3 cellular contexts compared by ENCODE assay signal in genomic region chr19:5351731-5352228, GRCh38.
TF ChIP-seq lines count a peak whose summit lies in the region.

No MANE protein-coding gene starts in this region.

TF ChIP-seq in HEK293, 187 proteins besides CTCF, POLR2A, EP300 and RAD21:
- TF ChIP-seq, protein P1, sequence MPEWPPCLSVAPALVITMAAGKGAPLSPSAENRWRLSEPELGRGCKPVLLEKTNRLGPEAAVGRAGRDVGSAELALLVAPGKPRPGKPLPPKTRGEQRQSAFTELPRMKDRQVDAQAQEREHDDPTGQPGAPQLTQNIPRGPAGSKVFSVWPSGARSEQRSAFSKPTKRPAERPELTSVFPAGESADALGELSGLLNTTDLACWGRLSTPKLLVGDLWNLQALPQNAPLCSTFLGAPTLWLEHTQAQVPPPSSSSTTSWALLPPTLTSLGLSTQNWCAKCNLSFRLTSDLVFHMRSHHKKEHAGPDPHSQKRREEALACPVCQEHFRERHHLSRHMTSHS (tag by site-specific recombination; IDR thresholded peaks at IDR 0.05) = no peak
- peak; percentile 82; the same call in 1 of the 2 replicates for TF ChIP-seq SCRT1 (tag by site-specific recombination; IDR thresholded peaks at IDR 0.05; ENCODE audit: borderline replicate concordance)

TF ChIP-seq in K562, 482 proteins besides CTCF, POLR2A, EP300 and RAD21:
- TF ChIP-seq, protein P2, sequence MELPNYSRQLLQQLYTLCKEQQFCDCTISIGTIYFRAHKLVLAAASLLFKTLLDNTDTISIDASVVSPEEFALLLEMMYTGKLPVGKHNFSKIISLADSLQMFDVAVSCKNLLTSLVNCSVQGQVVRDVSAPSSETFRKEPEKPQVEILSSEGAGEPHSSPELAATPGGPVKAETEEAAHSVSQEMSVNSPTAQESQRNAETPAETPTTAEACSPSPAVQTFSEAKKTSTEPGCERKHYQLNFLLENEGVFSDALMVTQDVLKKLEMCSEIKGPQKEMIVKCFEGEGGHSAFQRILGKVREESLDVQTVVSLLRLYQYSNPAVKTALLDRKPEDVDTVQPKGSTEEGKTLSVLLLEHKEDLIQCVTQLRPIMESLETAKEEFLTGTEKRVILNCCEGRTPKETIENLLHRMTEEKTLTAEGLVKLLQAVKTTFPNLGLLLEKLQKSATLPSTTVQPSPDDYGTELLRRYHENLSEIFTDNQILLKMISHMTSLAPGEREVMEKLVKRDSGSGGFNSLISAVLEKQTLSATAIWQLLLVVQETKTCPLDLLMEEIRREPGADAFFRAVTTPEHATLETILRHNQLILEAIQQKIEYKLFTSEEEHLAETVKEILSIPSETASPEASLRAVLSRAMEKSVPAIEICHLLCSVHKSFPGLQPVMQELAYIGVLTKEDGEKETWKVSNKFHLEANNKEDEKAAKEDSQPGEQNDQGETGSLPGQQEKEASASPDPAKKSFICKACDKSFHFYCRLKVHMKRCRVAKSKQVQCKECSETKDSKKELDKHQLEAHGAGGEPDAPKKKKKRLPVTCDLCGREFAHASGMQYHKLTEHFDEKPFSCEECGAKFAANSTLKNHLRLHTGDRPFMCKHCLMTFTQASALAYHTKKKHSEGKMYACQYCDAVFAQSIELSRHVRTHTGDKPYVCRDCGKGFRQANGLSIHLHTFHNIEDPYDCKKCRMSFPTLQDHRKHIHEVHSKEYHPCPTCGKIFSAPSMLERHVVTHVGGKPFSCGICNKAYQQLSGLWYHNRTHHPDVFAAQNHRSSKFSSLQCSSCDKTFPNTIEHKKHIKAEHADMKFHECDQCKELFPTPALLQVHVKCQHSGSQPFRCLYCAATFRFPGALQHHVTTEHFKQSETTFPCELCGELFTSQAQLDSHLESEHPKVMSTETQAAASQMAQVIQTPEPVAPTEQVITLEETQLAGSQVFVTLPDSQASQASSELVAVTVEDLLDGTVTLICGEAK (IDR thresholded peaks at IDR 0.05) = no peak
- TF ChIP-seq, protein P2 (CRISPR knock-in tag; IDR thresholded peaks at IDR 0.05) = no peak
- TF ChIP-seq THRAP3 (IDR thresholded peaks at IDR 0.05; ENCODE audit: borderline replicate concordance) (no peak), ZNF57 (CRISPR knock-in tag; IDR thresholded peaks at IDR 0.05) (no peak), ZFP36 (IDR thresholded peaks at IDR 0.05; ENCODE audit: low read depth, low read length, partially characterized antibody) (peak; percentile 63), BCOR (IDR thresholded peaks at IDR 0.05) (peak; percentile 73), RBM25 (IDR thresholded peaks at IDR 0.05; ENCODE audit: low read depth, low read length, severe bottlenecking) (peak; percentile 88), SIRT6 (IDR thresholded peaks at IDR 0.05; ENCODE audit: low read depth, low read length) (no peak), HOMEZ (CRISPR knock-in tag; IDR thresholded peaks at IDR 0.05) (no peak)
- TF ChIP-seq, protein P3, sequence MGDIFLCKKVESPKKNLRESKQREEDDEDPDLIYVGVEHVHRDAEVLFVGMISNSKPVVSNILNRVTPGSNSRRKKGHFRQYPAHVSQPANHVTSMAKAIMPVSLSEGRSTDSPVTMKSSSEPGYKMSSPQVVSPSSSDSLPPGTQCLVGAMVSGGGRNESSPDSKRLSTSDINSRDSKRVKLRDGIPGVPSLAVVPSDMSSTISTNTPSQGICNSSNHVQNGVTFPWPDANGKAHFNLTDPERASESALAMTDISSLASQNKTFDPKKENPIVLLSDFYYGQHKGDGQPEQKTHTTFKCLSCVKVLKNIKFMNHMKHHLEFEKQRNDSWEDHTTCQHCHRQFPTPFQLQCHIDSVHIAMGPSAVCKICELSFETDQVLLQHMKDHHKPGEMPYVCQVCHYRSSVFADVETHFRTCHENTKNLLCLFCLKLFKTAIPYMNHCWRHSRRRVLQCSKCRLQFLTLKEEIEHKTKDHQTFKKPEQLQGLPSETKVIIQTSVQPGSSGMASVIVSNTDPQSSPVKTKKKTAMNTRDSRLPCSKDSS (IDR thresholded peaks at IDR 0.05; ENCODE audit: low read depth, partially characterized antibody) = no peak
TF ChIP-seq in K562: peak in this region for 3.

TF ChIP-seq in HepG2, 621 proteins besides CTCF, POLR2A, EP300 and RAD21:
- no peak for TF ChIP-seq DDIT3 (CRISPR knock-in tag; IDR thresholded peaks at IDR 0.05)
- TF ChIP-seq ZNF629 (CRISPR knock-in tag; conservative IDR thresholded peaks at IDR 0.05) = peak; percentile 54; the same call in 1 of the 2 replicates
